ENCODE assay signal across 16 cellular contexts in genomic region chr7:2716906-2717292, GRCh38. TPM values are rescaled to one million over a fixed set of nuclear protein-coding genes. Genes with fewer than 3 reads are reported as not detected.
DNase-seq lines count a peak whose midpoint lies in the region; ATAC-seq and TF ChIP-seq lines count a peak whose summit lies in the region.
"Had no signal": no experiment of that assay in that cellular context is flagged by ENCODE, and none has a peak within 500 bp of the region (broad histone marks: within the 10 kb centered on the region; RNA-seq: fewer than 3 reads in every experiment).

No MANE protein-coding gene starts in this region.

- H3K27me3 ChIP-seq in cardiac muscle cell, result no peaks in the 10 kb centered on the region
- no peaks in the 10 kb centered on the region for H3K27me3 ChIP-seq in muscle layer of colon (ENCODE audit: control insufficient read depth in 1 of 2, insufficient read depth in 2 of 2, low read length in 2 of 2)

- H3K9ac ChIP-seq in muscle layer of colon (ENCODE audit: low read length), result no peak overlapping the region

- no peak for DNase-seq in cardiac muscle cell (ENCODE audit: low read depth in 1 of 2, low spot score in 1 of 2)
- no peak for DNase-seq in Right ventricle myocardium superior
- DNase-seq in central memory CD8-positive, alpha-beta T cell (ENCODE audit: low spot score in 2 of 2), result no peak
- no peak for DNase-seq in type B pancreatic cell (ENCODE audit: extremely low spot score, unreplicated experiment)
- DNase-seq in hepatic stellate cell (ENCODE audit: low spot score), result no peak
- DNase-seq: activated T-cell treated with anti-CD3 and anti-CD28 coated beads, Interleukin-2, amount 50 U/mL, for 24 hours; anterior cingulate cortex; effector CD4-positive, alpha-beta T cell; islet precursor cell; NCI-H524 treated with DMSO at 0.1 percent for 48 hours; PC-3; retina; stimulated activated CD4-positive, alpha-beta T cell treated with anti-CD3 and anti-CD28 coated beads, Interleukin-4, amount 100 ng/mL, for 24 hours had no signal

- H3K4me3 Mint-ChIP-seq in central memory CD8-positive, alpha-beta T cell, result no peak overlapping the region
- peak overlapping the region; percentile 80 for H3K4me3 Mint-ChIP-seq in type B pancreatic cell
- H3K4me3 Mint-ChIP-seq: activated T-cell treated with anti-CD3 and anti-CD28 coated beads, Interleukin-2, amount 50 U/mL, for 24 hours had no signal

- no peaks in the 10 kb centered on the region for H3K36me3 ChIP-seq in cardiac muscle cell
- peaks cover 3% of the 10 kb centered on the region for H3K36me3 ChIP-seq in muscle layer of colon (ENCODE audit: insufficient read depth, low read length)

- no peaks in the 10 kb centered on the region for H3K9me3 Mint-ChIP-seq in central memory CD8-positive, alpha-beta T cell
- H3K9me3 Mint-ChIP-seq in type B pancreatic cell, result no peaks in the 10 kb centered on the region
- H3K9me3 Mint-ChIP-seq: activated T-cell treated with anti-CD3 and anti-CD28 coated beads, Interleukin-2, amount 50 U/mL, for 24 hours had no signal

- H3K4me3 ChIP-seq in cardiac muscle cell (no peak overlapping the region), muscle layer of colon (ENCODE audit: low read depth in 1 of 2, low read length in 2 of 2) (peak overlapping the region; percentile 17 to 29)

- peak overlapping the region; percentile 95 for H3K27ac ChIP-seq in cardiac muscle cell
- H3K27ac ChIP-seq in muscle layer of colon (ENCODE audit: low read depth, low read length), result peak overlapping the region; percentile 47

- peaks cover 10% of the 10 kb centered on the region for H3K36me3 Mint-ChIP-seq in central memory CD8-positive, alpha-beta T cell (ENCODE audit: insufficient read depth)
- peaks cover 17% of the 10 kb centered on the region for H3K36me3 Mint-ChIP-seq in type B pancreatic cell

- H3K9me3 ChIP-seq in cardiac muscle cell (ENCODE audit: low read depth), result no peaks in the 10 kb centered on the region
- no peaks in the 10 kb centered on the region for H3K9me3 ChIP-seq in muscle layer of colon (ENCODE audit: low read length)

- peak overlapping the region; percentile 75 for H3K27ac Mint-ChIP-seq in central memory CD8-positive, alpha-beta T cell (ENCODE audit: low read depth)
- H3K27ac Mint-ChIP-seq in type B pancreatic cell, result peak overlapping the region; percentile 94

- H3K27me3 Mint-ChIP-seq in central memory CD8-positive, alpha-beta T cell, result no peaks in the 10 kb centered on the region
- no peaks in the 10 kb centered on the region for H3K27me3 Mint-ChIP-seq in type B pancreatic cell

- H3K4me1 ChIP-seq in cardiac muscle cell (ENCODE audit: low read depth), result peaks cover 70% of the 10 kb centered on the region
- peaks cover 22% of the 10 kb centered on the region for H3K4me1 ChIP-seq in muscle layer of colon (ENCODE audit: insufficient read depth, low read length)

- no peak for ATAC-seq in Right ventricle myocardium superior (ENCODE audit: poor library complexity)
- ATAC-seq in central memory CD8-positive, alpha-beta T cell (replicated peaks; ENCODE audit: extremely low read depth, poor library complexity, severe bottlenecking), result no peak
- ATAC-seq in GM19452 (IDR thresholded peaks at IDR 0.05; ENCODE audit: unreplicated experiment), result no peak
- no peak for ATAC-seq in HG03457 (IDR thresholded peaks at IDR 0.05; ENCODE audit: unreplicated experiment)
- ATAC-seq: PC-3 had no signal

- TF ChIP-seq CTCF in cardiac muscle cell (IDR thresholded peaks at IDR 0.05; ENCODE audit: low read depth, low read length), result no peak
- no peak for TF ChIP-seq CTCF in type B pancreatic cell (conservative IDR thresholded peaks at IDR 0.05)

- intact Hi-C loops in Right ventricle myocardium superior (cut with DNase I), result no loop called here

- H3K4me1 Mint-ChIP-seq in central memory CD8-positive, alpha-beta T cell, result peaks cover 40% of the 10 kb centered on the region
- peaks cover 53% of the 10 kb centered on the region for H3K4me1 Mint-ChIP-seq in type B pancreatic cell (ENCODE audit: unreplicated experiment)

RNA-seq across cellular contexts. Expression of gene AMZ1, which starts 28.9 kb away (rescaled TPM):
- total RNA-seq in cardiac muscle cell, result 0.80 and 1.1 TPM in 2 replicates
- 1.6 and 1.7 TPM in 2 replicates for polyA plus RNA-seq in cardiac muscle cell
- 0.08 TPM for total RNA-seq in Right ventricle myocardium superior
- total RNA-seq in type B pancreatic cell (ENCODE audit: low replicate concordance), result 1.2 and 5.6 TPM in 2 replicates
- total RNA-seq: PC-3 had no signal
